8 cellular contexts compared by ENCODE assay signal in genomic region chr10:19930936-19931859, GRCh38.
DNase-seq lines count a peak whose midpoint lies in the region; ATAC-seq and TF ChIP-seq lines count a peak whose summit lies in the region.

No MANE protein-coding gene starts in this region.

- H3K36me3 ChIP-seq in mammary epithelial cell (ENCODE audit: insufficient read depth, low read length) (no peaks in the 10 kb centered on the region), tibial artery (no peaks in the 10 kb centered on the region)

- H3K4me1 ChIP-seq in mammary epithelial cell (ENCODE audit: insufficient read depth, low read length) (peaks cover 43% of the 10 kb centered on the region), tibial artery (peaks cover 0 to 48% (median 35%) of the 10 kb centered on the region in 4 donors)

- H3K27me3 ChIP-seq in mammary epithelial cell (ENCODE audit: insufficient read depth, low read length) (no peaks in the 10 kb centered on the region), tibial artery (no peaks in the 10 kb centered on the region)

- intact Hi-C loops in mammary epithelial cell (cut with micrococcal nuclease) (no loop called here), left colon (cut with DNase I, micrococcal nuclease) (no loop called here), tibial artery (cut with DNase I; ENCODE audit: low total_unique reads) (no loop called here), posterior vena cava (cut with DNase I) (loop anchor here in 1 of 2 donors (10.0 kb wide), 1 partner anchor 54 kb away; no protein-coding TSS in a partner anchor)

- H3K27ac ChIP-seq in mammary epithelial cell (ENCODE audit: insufficient read depth, low read depth, low read length) = peak overlapping the region; percentile 71
- peak overlapping the region; percentile 52 to 64 for H3K27ac ChIP-seq in tibial artery

- H3K4me2 ChIP-seq in mammary epithelial cell (ENCODE audit: insufficient read depth, low read depth, low read length) = peak overlapping the region; percentile 56

- H3K9me3 ChIP-seq in mammary epithelial cell (replicated peaks; ENCODE audit: insufficient read depth, low read length) (no peaks in the 10 kb centered on the region), tibial artery (no peaks in the 10 kb centered on the region)

- no peak overlapping the region for H3K27ac Mint-ChIP-seq in activated naive CD4-positive, alpha-beta T cell treated with anti-CD3 and anti-CD28 coated beads, Interleukin-2, amount 10 ng/mL, durations not matched to agents 7 days and 5 days

- peak in 1 of 2 donors; percentile 2 for TF ChIP-seq CTCF in mammary epithelial cell (conservative IDR thresholded peaks at IDR 0.05 in 1 of 2, IDR thresholded peaks at IDR 0.05 in 1 of 2; ENCODE audit: extremely low read depth in 1 of 2, insufficient read depth in 1 of 2, low read depth in 1 of 2, low read length in 2 of 2)
- peak in 1 of 2 experiments; percentile 15 for TF ChIP-seq CTCF in tibial artery (IDR thresholded peaks at IDR 0.05)

- H3K4me3 Mint-ChIP-seq in activated naive CD4-positive, alpha-beta T cell treated with anti-CD3 and anti-CD28 coated beads, Interleukin-2, amount 10 ng/mL, durations not matched to agents 7 days and 5 days = no peak overlapping the region

- H3K36me3 Mint-ChIP-seq in activated naive CD4-positive, alpha-beta T cell treated with anti-CD3 and anti-CD28 coated beads, Interleukin-2, amount 10 ng/mL, durations not matched to agents 7 days and 5 days = no peaks in the 10 kb centered on the region

- DNase-seq in NCI-H2029 treated with DMSO at 0.1 percent for 48 hours (lab: John Stamatoyannopoulos, UW) = peak; percentile 37
- peak; percentile 89 for DNase-seq in mammary epithelial cell
- peak; percentile 43 to 57 for DNase-seq in left colon
- no peak for DNase-seq in tibial artery
- DNase-seq in posterior vena cava (ENCODE audit: low spot score) = no peak
- no peak for DNase-seq in NCI-H1694 (lab: John Stamatoyannopoulos, UW)
- no peak for DNase-seq in activated naive CD4-positive, alpha-beta T cell treated with anti-CD3 and anti-CD28 coated beads, Interleukin-2, amount 10 ng/mL, durations not matched to agents 7 days and 5 days

- ATAC-seq in left colon (peak; percentile 88), GM21528 (IDR thresholded peaks at IDR 0.05; ENCODE audit: low FRiP score, unreplicated experiment) (no peak)

- no peaks in the 10 kb centered on the region for H3K27me3 Mint-ChIP-seq in activated naive CD4-positive, alpha-beta T cell treated with anti-CD3 and anti-CD28 coated beads, Interleukin-2, amount 10 ng/mL, durations not matched to agents 7 days and 5 days

- H3K9ac ChIP-seq in mammary epithelial cell (ENCODE audit: insufficient read depth, low read length) = no peak overlapping the region

- no peaks in the 10 kb centered on the region for H3K79me2 ChIP-seq in mammary epithelial cell (ENCODE audit: insufficient read depth, low read length)

- peaks cover 10% of the 10 kb centered on the region for H3K9me3 Mint-ChIP-seq in activated naive CD4-positive, alpha-beta T cell treated with anti-CD3 and anti-CD28 coated beads, Interleukin-2, amount 10 ng/mL, durations not matched to agents 7 days and 5 days

- H3K4me3 ChIP-seq in mammary epithelial cell (replicated peaks in 1 of 3; ENCODE audit: insufficient read depth in 1 of 3, low read depth in 2 of 3, low read length in 3 of 3) (no peak overlapping the region), tibial artery (no peak overlapping the region)

- no peak overlapping the region for H2AFZ ChIP-seq in mammary epithelial cell (ENCODE audit: low read depth, low read length)

- dilution Hi-C loops in mammary epithelial cell (cut with HindIII; ENCODE audit: low sequenced_read_pairs) = no loop called here

- BruUV-seq in mammary epithelial cell (replicated peaks; lab: Mats Ljungman, UMichigan) = no TSS peak

- no peaks in the 10 kb centered on the region for H3K4me1 Mint-ChIP-seq in activated naive CD4-positive, alpha-beta T cell treated with anti-CD3 and anti-CD28 coated beads, Interleukin-2, amount 10 ng/mL, durations not matched to agents 7 days and 5 days

- WGBS in mammary epithelial cell (ENCODE audit: low coverage, missing lambda C conversion rate) = 42% methylated on average over 12 of the region's 12 CpGs

- CTCF ChIA-PET in mammary epithelial cell (lab: Charles Lee; ENCODE audit: low non-redundant PET) = interaction anchor here (0.6 kb wide), 1 partner anchor 176 kb away, joined by 6 read pairs; no protein-coding TSS in a partner anchor
- CTCF ChIA-PET in activated naive CD4-positive, alpha-beta T cell treated with anti-CD3 and anti-CD28 coated beads, Interleukin-2, amount 10 ng/mL, durations not matched to agents 7 days and 5 days (lab: Charles Lee) = no interaction called here

- in situ Hi-C loops in mammary epithelial cell (cut with MboI; ENCODE audit: low sequenced_read_pairs in 2 of 2) = no loop called here

- no peaks in the 10 kb centered on the region for H4K20me1 ChIP-seq in mammary epithelial cell (ENCODE audit: insufficient read depth, low read length)

Comparison
In these comparisons a context has a peak if more than half of its experiments do, and no peak if none do; other contexts are left out.
1. DNase-seq: peak in NCI-H2029 treated with DMSO at 0.1 percent for 48 hours (single experiment), mammary epithelial cell (single experiment) and left colon (2 of 2); none in tibial artery (0 of 2), posterior vena cava (single experiment), NCI-H1694 (single experiment) and activated naive CD4-positive, alpha-beta T cell treated with anti-CD3 and anti-CD28 coated beads, Interleukin-2, amount 10 ng/mL, durations not matched to agents 7 days and 5 days (single experiment).